ENCODE assay signal across 14 cellular contexts in the genomic region with DNA sequence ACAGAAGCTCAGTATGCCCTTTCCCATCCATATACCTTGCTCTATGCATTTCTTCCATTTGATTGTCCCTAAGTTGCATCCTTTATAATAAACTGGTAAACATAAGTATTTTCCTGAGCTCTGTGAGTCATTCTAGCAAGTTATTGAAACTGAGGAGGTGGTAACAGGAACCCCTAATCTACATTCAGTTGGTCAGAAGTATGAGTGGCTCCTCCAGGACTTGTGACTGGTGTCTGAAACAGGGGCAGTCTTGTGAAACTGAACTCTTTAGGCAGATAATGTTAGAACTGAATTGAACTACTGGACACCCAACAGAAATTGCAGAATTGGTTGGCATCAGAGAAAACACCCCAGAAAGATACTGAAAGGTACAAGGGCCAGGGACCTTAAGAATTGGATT.
DNase-seq lines count a peak whose midpoint lies in the region; ATAC-seq and TF ChIP-seq lines count a peak whose summit lies in the region.
"Had no signal": no experiment of that assay in that cellular context is flagged by ENCODE, and none has a peak within 500 bp of the region (broad histone marks: within the 10 kb centered on the region; RNA-seq: fewer than 3 reads in every experiment).

No MANE protein-coding gene starts in this region.

- H3F3A ChIP-seq in neural progenitor cell (ENCODE audit: low read depth) = no peaks in the 10 kb centered on the region

- no peaks in the 10 kb centered on the region for H3K9me3 Mint-ChIP-seq in activated T-helper 17 cell treated with anti-CD3 and anti-CD28 coated beads, Interleukin-2, amount 50 U/mL, for 72 hours
- H3K9me3 Mint-ChIP-seq in neural progenitor cell = no peaks in the 10 kb centered on the region
- H3K9me3 Mint-ChIP-seq: activated B cell treated with CpG ODN at 0.5 μM for 24 hours had no signal

- H3K9ac ChIP-seq in neural progenitor cell = no peak overlapping the region

- H2AFZ ChIP-seq in neural progenitor cell (replicated peaks) = no peak overlapping the region

- H4K20me1 ChIP-seq in neural progenitor cell (ENCODE audit: low read depth) = no peaks in the 10 kb centered on the region

- H3K4me2 ChIP-seq in neural progenitor cell = no peak overlapping the region

- H3K9me3 ChIP-seq in sigmoid colon (no peaks in the 10 kb centered on the region), neural progenitor cell (ENCODE audit: low read depth) (no peaks in the 10 kb centered on the region)
- H3K9me3 ChIP-seq: upper lobe of left lung had no signal

- TF ChIP-seq POLR2A in sigmoid colon (IDR thresholded peaks at IDR 0.05) = no peak

- peak; percentile 80 for ATAC-seq in GM18511 (IDR thresholded peaks at IDR 0.05; ENCODE audit: unreplicated experiment)
- ATAC-seq in GM21381 (IDR thresholded peaks at IDR 0.05; ENCODE audit: unreplicated experiment) = peak; percentile 68
- peak; percentile 56 for ATAC-seq in HG02981 (IDR thresholded peaks at IDR 0.05; ENCODE audit: unreplicated experiment)
- peak; percentile 76 for ATAC-seq in activated T-helper 17 cell treated with anti-CD3 and anti-CD28 coated beads, Interleukin-2, amount 50 U/mL, for 72 hours (replicated peaks)
- ATAC-seq: Right ventricle myocardium inferior had no signal

- no peaks in the 10 kb centered on the region for H3K79me2 ChIP-seq in neural progenitor cell (ENCODE audit: low read depth)

- H3K27ac Mint-ChIP-seq in activated T-helper 17 cell treated with anti-CD3 and anti-CD28 coated beads, Interleukin-2, amount 50 U/mL, for 72 hours = peak overlapping the region; percentile 81
- H3K27ac Mint-ChIP-seq in neural progenitor cell = no peak overlapping the region
- H3K27ac Mint-ChIP-seq: activated B cell treated with CpG ODN at 0.5 μM for 24 hours; activated naive CD8-positive, alpha-beta T cell; B cell had no signal

- H3K4me3 ChIP-seq in sigmoid colon = no peak overlapping the region
- no peak overlapping the region for H3K4me3 ChIP-seq in neural progenitor cell
- H3K4me3 ChIP-seq: upper lobe of left lung had no signal

- DNase-seq in stimulated activated naive CD4-positive, alpha-beta T cell treated with Interleukin-2 at 50 U/mL for 16 hours (lab: John Stamatoyannopoulos, UW) = no peak
- no peak for DNase-seq in sigmoid colon
- no peak for DNase-seq in activated CD8-positive, alpha-beta memory T cell treated with anti-CD3 and anti-CD28 coated beads, Interleukin-2, amount 50 U/mL, for 48 hours
- DNase-seq in neural progenitor cell (ENCODE audit: low spot score) = no peak
- DNase-seq: activated B cell treated with CpG ODN at 0.5 μM for 24 hours; effector CD8-positive, alpha-beta T cell; upper lobe of left lung had no signal

- peaks cover 14% of the 10 kb centered on the region for H3K4me1 Mint-ChIP-seq in activated T-helper 17 cell treated with anti-CD3 and anti-CD28 coated beads, Interleukin-2, amount 50 U/mL, for 72 hours
- peaks cover 13% of the 10 kb centered on the region for H3K4me1 Mint-ChIP-seq in neural progenitor cell
- H3K4me1 Mint-ChIP-seq: activated B cell treated with CpG ODN at 0.5 μM for 24 hours, B cell had no signal

- TF ChIP-seq CTCF in sigmoid colon (IDR thresholded peaks at IDR 0.05) (no peak), neural progenitor cell (IDR thresholded peaks at IDR 0.05) (no peak)

- H3K4me1 ChIP-seq in sigmoid colon (peaks cover 0 to 8% (median 0%) of the 10 kb centered on the region in 4 donors), neural progenitor cell (no peaks in the 10 kb centered on the region)
- H3K4me1 ChIP-seq: upper lobe of left lung had no signal

- H3K27me3 Mint-ChIP-seq in activated T-helper 17 cell treated with anti-CD3 and anti-CD28 coated beads, Interleukin-2, amount 50 U/mL, for 72 hours = no peaks in the 10 kb centered on the region
- H3K27me3 Mint-ChIP-seq in neural progenitor cell (ENCODE audit: insufficient read depth, low read depth) = no peaks in the 10 kb centered on the region
- H3K27me3 Mint-ChIP-seq: activated B cell treated with CpG ODN at 0.5 μM for 24 hours; activated naive CD8-positive, alpha-beta T cell; B cell had no signal

- H3K36me3 ChIP-seq in sigmoid colon (no peaks in the 10 kb centered on the region), neural progenitor cell (no peaks in the 10 kb centered on the region)
- H3K36me3 ChIP-seq: upper lobe of left lung had no signal

- no peak overlapping the region for H3K27ac ChIP-seq in sigmoid colon
- no peak overlapping the region for H3K27ac ChIP-seq in neural progenitor cell
- H3K27ac ChIP-seq: upper lobe of left lung had no signal

- intact Hi-C loops in sigmoid colon (cut with DNase I) = no loop called here

- H3K4me3 Mint-ChIP-seq in activated T-helper 17 cell treated with anti-CD3 and anti-CD28 coated beads, Interleukin-2, amount 50 U/mL, for 72 hours = peak overlapping the region; percentile 58
- no peak overlapping the region for H3K4me3 Mint-ChIP-seq in neural progenitor cell
- H3K4me3 Mint-ChIP-seq: activated B cell treated with CpG ODN at 0.5 μM for 24 hours; activated naive CD8-positive, alpha-beta T cell; B cell had no signal

- peaks cover 45% of the 10 kb centered on the region for H3K36me3 Mint-ChIP-seq in activated T-helper 17 cell treated with anti-CD3 and anti-CD28 coated beads, Interleukin-2, amount 50 U/mL, for 72 hours (ENCODE audit: low read depth)
- peaks cover 1% of the 10 kb centered on the region for H3K36me3 Mint-ChIP-seq in neural progenitor cell

- H3K27me3 ChIP-seq in sigmoid colon (no peaks in the 10 kb centered on the region), neural progenitor cell (no peaks in the 10 kb centered on the region)
- H3K27me3 ChIP-seq: upper lobe of left lung had no signal

- no peak for TF ChIP-seq EP300 in sigmoid colon (IDR thresholded peaks at IDR 0.05)
